8 cellular contexts compared by ENCODE assay signal in genomic region chr7:604038-604883, GRCh38.
DNase-seq lines count a peak whose midpoint lies in the region; ATAC-seq and TF ChIP-seq lines count a peak whose summit lies in the region.

No MANE protein-coding gene starts in this region.

- CTCF ChIA-PET in GM10248 (lab: Yijun Ruan, JAX): no interaction called here

- H3K9me3 Mint-ChIP-seq in activated T-cell treated with anti-CD3 and anti-CD28 coated beads, Interleukin-2, amount 50 U/mL, for 72 hours: no peaks in the 10 kb centered on the region

- POLR2A ChIA-PET in GM10248 (lab: Yijun Ruan, JAX): no interaction called here

- DNase-seq in GM10248 (ENCODE audit: extremely low spot score): peak; percentile 90
- DNase-seq in NOMO-1 (lab: John Stamatoyannopoulos, UW; ENCODE audit: unreplicated experiment in 2 of 2): peak; percentile 88 to 93
- DNase-seq in activated T-cell treated with anti-CD3 and anti-CD28 coated beads, Interleukin-2, amount 50 U/mL, for 72 hours: peak; percentile 93 to 96
- peak; percentile 75 for DNase-seq in glomerular endothelial cell (ENCODE audit: extremely low read depth, low read depth, low spot score)
- DNase-seq in skeletal muscle cell (ENCODE audit: low read depth): peak; percentile 27
- DNase-seq in GM03348 (ENCODE audit: low spot score): no peak
- DNase-seq in foreskin melanocyte: no peak

- H3K36me3 Mint-ChIP-seq in activated T-cell treated with anti-CD3 and anti-CD28 coated beads, Interleukin-2, amount 50 U/mL, for 72 hours (ENCODE audit: insufficient read depth in 2 of 2): peaks cover 20 to 24% of the 10 kb centered on the region in 2 donors

- H3K4me3 ChIP-seq in skeletal muscle cell (ENCODE audit: low read depth, low read length): no peak overlapping the region

- TF ChIP-seq CTCF in GM10248 (IDR thresholded peaks at IDR 0.05; ENCODE audit: control extremely low read depth, extremely low read depth, low read depth, missing control alignments): no peak

- peak; percentile 66 for ATAC-seq in HG02571 (IDR thresholded peaks at IDR 0.05; ENCODE audit: unreplicated experiment)
- peak; percentile 69 to 75 for ATAC-seq in activated T-cell treated with anti-CD3 and anti-CD28 coated beads, Interleukin-2, amount 50 U/mL, for 72 hours (replicated peaks in 1 of 2)

- peaks cover 85% of the 10 kb centered on the region for H3K4me1 Mint-ChIP-seq in activated T-cell treated with anti-CD3 and anti-CD28 coated beads, Interleukin-2, amount 50 U/mL, for 72 hours (ENCODE audit: low read depth)

- H3K4me3 Mint-ChIP-seq in activated T-cell treated with anti-CD3 and anti-CD28 coated beads, Interleukin-2, amount 50 U/mL, for 72 hours: peak overlapping the region; percentile 97 to 98

- no peaks in the 10 kb centered on the region for H3K27me3 Mint-ChIP-seq in activated T-cell treated with anti-CD3 and anti-CD28 coated beads, Interleukin-2, amount 50 U/mL, for 72 hours (ENCODE audit: low read depth)

- peak overlapping the region; percentile 99 for H3K27ac Mint-ChIP-seq in activated T-cell treated with anti-CD3 and anti-CD28 coated beads, Interleukin-2, amount 50 U/mL, for 72 hours

Comparison
In these comparisons a context has a peak if more than half of its experiments do, and no peak if none do; other contexts are left out.
1. DNase-seq: peak in GM10248 (single experiment), NOMO-1 (2 of 2), activated T-cell treated with anti-CD3 and anti-CD28 coated beads, Interleukin-2, amount 50 U/mL, for 72 hours (2 of 2), glomerular endothelial cell (single experiment) and skeletal muscle cell (single experiment); none in GM03348 (single experiment) and foreskin melanocyte (single experiment).